25 cellular contexts compared by ENCODE assay signal in genomic region chr1:36888811-36889477, GRCh38.
"Had no signal": no experiment of that assay in that cellular context is flagged by ENCODE, and none has a peak within 500 bp of the region (broad histone marks: within the 10 kb centered on the region; RNA-seq: fewer than 3 reads in every experiment).

No MANE protein-coding gene starts in this region.

- H3K27me3 ChIP-seq: cardiac muscle cell, hepatocyte had no signal

- H3K9me3 Mint-ChIP-seq: effector memory CD8-positive, alpha-beta T cell; mesothelial cell of epicardium; stimulated activated naive CD8-positive, alpha-beta T cell treated with anti-CD3 and anti-CD28 coated beads, Interleukin-15, amount 100 ng/mL, for 72 hours; T-helper 2 cell treated with Interferon-gamma antibody and Interleukin-4, amounts not matched to agents 5 μg/mL and 100 μg/mL, for 36 hours had no signal

- H3K79me2 ChIP-seq: hepatocyte had no signal

- ATAC-seq: activated CD4-positive, alpha-beta T cell treated with anti-CD3 and anti-CD28 coated beads for 36 hours; effector memory CD8-positive, alpha-beta T cell; left colon; lower lobe of right lung; right cardiac atrium; stimulated activated naive CD8-positive, alpha-beta T cell treated with anti-CD3 and anti-CD28 coated beads, Interleukin-15, amount 100 ng/mL, for 72 hours had no signal

- H3K27ac Mint-ChIP-seq: activated CD4-positive, alpha-beta T cell treated with anti-CD3 and anti-CD28 coated beads for 36 hours; activated naive CD8-positive, alpha-beta T cell; effector memory CD8-positive, alpha-beta T cell; mesothelial cell of epicardium; T-helper 2 cell treated with Interferon-gamma antibody and Interleukin-4, amounts not matched to agents 5 μg/mL and 100 μg/mL, for 36 hours had no signal

- H3K36me3 Mint-ChIP-seq: activated naive CD8-positive, alpha-beta T cell; mesothelial cell of epicardium had no signal

- H3K27ac ChIP-seq: cardiac muscle cell, hepatocyte, lower lobe of right lung, prostate gland, skin epidermis, suprapubic skin, transverse colon had no signal

- H3K36me3 ChIP-seq: cardiac muscle cell, lower lobe of right lung, prostate gland, suprapubic skin, transverse colon had no signal

- H2AFZ ChIP-seq: hepatocyte had no signal

- H3K4me3 ChIP-seq: cardiac muscle cell, hepatocyte, lower lobe of right lung, prostate gland, skin epidermis, suprapubic skin, transverse colon had no signal

- DNase-seq: activated CD4-positive, alpha-beta T cell treated with anti-CD3 and anti-CD28 coated beads for 36 hours; activated CD4-positive, alpha-beta T cell treated with anti-CD3 and anti-CD28 coated beads, Interleukin-2, amount 50 U/mL, for 48 hours; activated gamma-delta T cell; amniotic stem cell; dermis blood vessel endothelial cell; effector memory CD8-positive, alpha-beta T cell; foreskin fibroblast; left colon; lower lobe of right lung; right cardiac atrium; SK-N-SH; stimulated activated CD4-positive, alpha-beta T cell treated with anti-CD3 and anti-CD28 coated beads, Interleukin-15, amount 100 ng/mL, for 24 hours; stimulated activated CD4-positive, alpha-beta T cell treated with anti-CD3 and anti-CD28 coated beads, Interleukin-2, amount 100 ng/mL, for 48 hours; stimulated activated naive CD8-positive, alpha-beta T cell treated with anti-CD3 and anti-CD28 coated beads, Interleukin-15, amount 100 ng/mL, for 72 hours; transverse colon had no signal

- H3K4me3 Mint-ChIP-seq: activated CD4-positive, alpha-beta T cell treated with anti-CD3 and anti-CD28 coated beads for 36 hours; activated naive CD8-positive, alpha-beta T cell; effector memory CD8-positive, alpha-beta T cell; mesothelial cell of epicardium; stimulated activated naive CD8-positive, alpha-beta T cell treated with anti-CD3 and anti-CD28 coated beads, Interleukin-15, amount 100 ng/mL, for 72 hours; T-helper 2 cell treated with Interferon-gamma antibody and Interleukin-4, amounts not matched to agents 5 μg/mL and 100 μg/mL, for 36 hours had no signal

- H3K4me1 ChIP-seq: lower lobe of right lung, prostate gland, suprapubic skin, transverse colon had no signal

- H3K9ac ChIP-seq: SK-N-SH had no signal

- H3K4me1 Mint-ChIP-seq: activated CD4-positive, alpha-beta T cell treated with anti-CD3 and anti-CD28 coated beads for 36 hours; mesothelial cell of epicardium; stimulated activated naive CD8-positive, alpha-beta T cell treated with anti-CD3 and anti-CD28 coated beads, Interleukin-15, amount 100 ng/mL, for 72 hours had no signal

- H3K9me3 ChIP-seq: lower lobe of right lung, prostate gland, SK-N-SH, suprapubic skin, transverse colon had no signal

- H3K4me2 ChIP-seq: hepatocyte, SK-N-SH had no signal

- FAIRE-seq: islet of Langerhans, TTC549 had no signal
